Comparison of ENCODE assay signal across 8 cellular contexts in the genomic region with DNA sequence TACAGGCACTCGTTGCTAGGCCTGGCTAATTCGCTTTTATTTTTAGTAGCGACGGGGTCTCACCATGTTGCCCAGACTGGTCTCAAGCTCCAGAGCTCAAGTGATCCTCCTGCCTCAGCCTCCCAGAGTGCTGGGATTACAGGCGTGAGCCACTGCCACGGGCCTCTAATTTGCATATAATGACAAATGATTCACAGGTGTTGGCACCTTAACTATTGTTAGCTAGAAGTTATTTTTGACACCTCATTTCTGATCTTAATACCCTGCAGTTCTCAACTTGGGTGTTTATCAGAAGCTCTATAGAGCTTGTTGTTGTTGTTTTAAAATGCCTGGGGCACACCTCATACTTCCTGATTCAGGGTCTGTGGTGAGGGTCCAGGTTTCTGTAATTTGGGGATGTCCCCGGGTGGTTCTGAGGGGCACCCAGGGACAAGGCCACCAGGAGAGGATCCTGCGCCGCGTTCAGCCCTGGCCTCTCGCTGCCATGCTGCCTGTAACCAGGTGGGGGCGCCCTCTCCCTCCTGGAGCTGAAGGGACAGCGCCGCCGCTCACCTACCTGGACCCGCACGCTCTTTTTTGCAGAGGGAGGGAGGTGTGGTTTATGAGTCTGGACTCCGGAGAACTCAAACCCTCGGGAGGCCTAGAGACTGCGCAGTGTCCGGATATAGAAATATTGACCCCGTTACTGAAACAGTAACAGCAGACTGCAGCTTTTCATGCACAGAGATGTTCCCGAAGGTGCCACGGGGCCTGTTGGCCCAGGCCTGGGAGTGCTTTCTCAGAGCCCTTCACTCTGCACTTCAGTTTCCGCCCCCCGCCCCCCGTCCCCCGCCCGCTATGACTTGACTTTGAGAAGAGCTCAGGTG. TPM values are rescaled to one million over a fixed set of nuclear protein-coding genes. Genes with fewer than 3 reads are reported as not detected.
A peak's percentile ranks its signal among the peaks of the same experiment; 100 is the strongest.
DNase-seq lines count a peak whose midpoint lies in the region; ATAC-seq lines count a peak whose summit lies in the region.

No MANE protein-coding gene starts in this region.

- peak overlapping the region; percentile 39 for H3K27ac ChIP-seq in cingulate gyrus (ENCODE audit: low read depth, low read length)

- DNase-seq in SIG-M5 treated with dmso at 0.1 percent for 504 hours (lab: John Stamatoyannopoulos, UW; ENCODE audit: unreplicated experiment) (peak; percentile 73), SIG-M5 (lab: John Stamatoyannopoulos, UW) (no peak), NCI-H2196 treated with DMSO at 0.1 percent for 48 hours (lab: John Stamatoyannopoulos, UW; ENCODE audit: unreplicated experiment) (peak; percentile 39), left lobe of liver (ENCODE audit: low spot score) (peak; percentile 88)
- peak; percentile 91 for DNase-seq in activated CD4-positive, alpha-beta T cell treated with anti-CD3 and anti-CD28 coated beads for 48 hours
- peak; percentile 58 to 77 for DNase-seq in stimulated activated CD4-positive, alpha-beta T cell treated with anti-CD3 and anti-CD28 coated beads, Interleukin-4, amount 100 ng/mL, for 4 hours

- ATAC-seq in HG03045 (IDR thresholded peaks at IDR 0.05; ENCODE audit: unreplicated experiment) (peak; percentile 59), left lobe of liver (peak; percentile 100)

RNA-seq across cellular contexts. Expression of a gene that starts 23.0 kb away (rescaled TPM):
- total RNA-seq in left lobe of liver, result 0.13 TPM
